19 cellular contexts compared by ENCODE assay signal in genomic region chr4:168693750-168694470, GRCh38.
DNase-seq lines count a peak whose midpoint lies in the region; ATAC-seq and TF ChIP-seq lines count a peak whose summit lies in the region.
"Had no signal": no experiment of that assay in that cellular context is flagged by ENCODE, and none has a peak within 500 bp of the region (broad histone marks: within the 10 kb centered on the region; RNA-seq: fewer than 3 reads in every experiment).

No MANE protein-coding gene starts in this region.

- H3K27me3 ChIP-seq in heart right ventricle (no peaks in the 10 kb centered on the region), right cardiac atrium (ENCODE audit: control insufficient read depth, insufficient read depth) (no peaks in the 10 kb centered on the region), osteoblast (ENCODE audit: insufficient read depth, low read length) (no peaks in the 10 kb centered on the region)
- H3K27me3 ChIP-seq: neural progenitor cell, right lobe of liver had no signal

- no peak for ATAC-seq in heart right ventricle
- ATAC-seq in right cardiac atrium = no peak
- ATAC-seq in GM21447 (IDR thresholded peaks at IDR 0.05; ENCODE audit: unreplicated experiment) = no peak
- ATAC-seq: HepG2, right lobe of liver had no signal

- DNase-seq in heart right ventricle (no peak), right cardiac atrium (no peak), epithelial cell of esophagus (ENCODE audit: low read depth) (peak; percentile 69), osteoblast (ENCODE audit: insufficient read length, low spot score, missing footprints) (no peak), NAMALWA (ENCODE audit: low spot score) (no peak), NCI-H2171 (lab: John Stamatoyannopoulos, UW) (no peak), DMS53 treated with DMSO at 0.1 percent for 48 hours (lab: John Stamatoyannopoulos, UW; ENCODE audit: unreplicated experiment) (no peak)
- DNase-seq: activated effector memory CD4-positive, alpha-beta T cell treated with Interleukin-2 at 50 U/mL for 16 hours; amniotic stem cell; C1 segment of cervical spinal cord; DMS153; glutamatergic neuron; immature natural killer cell; NCI-H345; right lobe of liver; SHP77 treated with DMSO at 0.1 percent for 48 hours had no signal

- no peaks in the 10 kb centered on the region for H3K9me3 ChIP-seq in heart right ventricle
- no peaks in the 10 kb centered on the region for H3K9me3 ChIP-seq in right cardiac atrium (ENCODE audit: control insufficient read depth, low read length)
- no peaks in the 10 kb centered on the region for H3K9me3 ChIP-seq in osteoblast (ENCODE audit: low read depth, low read length)
- H3K9me3 ChIP-seq: right lobe of liver had no signal

- peaks cover 0 to 51% (median 0%) of the 10 kb centered on the region in 9 donors for H3K36me3 ChIP-seq in heart right ventricle
- H3K36me3 ChIP-seq in osteoblast (ENCODE audit: insufficient read depth, low read length) = peaks cover 66% of the 10 kb centered on the region
- H3K36me3 ChIP-seq: right lobe of liver had no signal

- TF ChIP-seq CTCF in heart right ventricle (IDR thresholded peaks at IDR 0.05) (no peak), epithelial cell of esophagus (IDR thresholded peaks at IDR 0.05; ENCODE audit: insufficient read depth, low read depth, low read length, missing control alignments) (no peak), osteoblast (IDR thresholded peaks at IDR 0.05; ENCODE audit: extremely low read depth, low read depth, low read length) (no peak)

- H3K79me2 ChIP-seq in osteoblast (ENCODE audit: insufficient read depth, low read length) = no peaks in the 10 kb centered on the region

- H3K4me2 ChIP-seq in osteoblast (ENCODE audit: insufficient read depth, low read length) = peak overlapping the region; percentile 32
- H3K4me2 ChIP-seq: neural progenitor cell had no signal

- H4K20me1 ChIP-seq in osteoblast (ENCODE audit: insufficient read depth, low read length) = no peaks in the 10 kb centered on the region

- intact Hi-C loops in heart right ventricle (cut with DNase I) (loop anchor here in 5 of 10 donors (5.0 to 10.0 kb wide), 4 partner anchors 107 to 429 kb away; no protein-coding TSS in a partner anchor), right cardiac atrium (cut with DNase I) (no loop called here)

- no peak overlapping the region for H2AFZ ChIP-seq in osteoblast (ENCODE audit: low read length)
- H2AFZ ChIP-seq: neural progenitor cell had no signal

- whole genome bisulfite sequencing in heart right ventricle, 2 donors = 49 to 57% methylated on average over 8 of the region's 8 CpGs
- 54% methylated on average over 8 of the region's 8 CpGs for WGBS in right cardiac atrium

- H3K27ac ChIP-seq in heart right ventricle (peak overlapping the region in 6 of 10 donors; percentile 3 to 75 (median 56)), right cardiac atrium (ENCODE audit: low read length) (no peak overlapping the region), osteoblast (ENCODE audit: low read depth, low read length) (peak overlapping the region; percentile 89)
- H3K27ac ChIP-seq: neural progenitor cell, right lobe of liver had no signal

- H3K4me3 ChIP-seq in heart right ventricle = no peak overlapping the region
- H3K4me3 ChIP-seq in right cardiac atrium (ENCODE audit: low read length) = no peak overlapping the region
- H3K4me3 ChIP-seq in epithelial cell of esophagus (ENCODE audit: low read length) = no peak overlapping the region
- H3K4me3 ChIP-seq in osteoblast (ENCODE audit: insufficient read depth, low read length) = no peak overlapping the region
- H3K4me3 ChIP-seq: neural progenitor cell, right lobe of liver had no signal

- peaks cover 0 to 28% (median 6%) of the 10 kb centered on the region in 9 donors for H3K4me1 ChIP-seq in heart right ventricle
- no peaks in the 10 kb centered on the region for H3K4me1 ChIP-seq in right cardiac atrium (ENCODE audit: control insufficient read depth, insufficient read depth, low read length)
- H3K4me1 ChIP-seq in osteoblast (ENCODE audit: insufficient read depth, low read length) = peaks cover 30% of the 10 kb centered on the region
- H3K4me1 ChIP-seq: neural progenitor cell had no signal
